ENCODE assay signal across 1 cellular context in the genomic region with DNA sequence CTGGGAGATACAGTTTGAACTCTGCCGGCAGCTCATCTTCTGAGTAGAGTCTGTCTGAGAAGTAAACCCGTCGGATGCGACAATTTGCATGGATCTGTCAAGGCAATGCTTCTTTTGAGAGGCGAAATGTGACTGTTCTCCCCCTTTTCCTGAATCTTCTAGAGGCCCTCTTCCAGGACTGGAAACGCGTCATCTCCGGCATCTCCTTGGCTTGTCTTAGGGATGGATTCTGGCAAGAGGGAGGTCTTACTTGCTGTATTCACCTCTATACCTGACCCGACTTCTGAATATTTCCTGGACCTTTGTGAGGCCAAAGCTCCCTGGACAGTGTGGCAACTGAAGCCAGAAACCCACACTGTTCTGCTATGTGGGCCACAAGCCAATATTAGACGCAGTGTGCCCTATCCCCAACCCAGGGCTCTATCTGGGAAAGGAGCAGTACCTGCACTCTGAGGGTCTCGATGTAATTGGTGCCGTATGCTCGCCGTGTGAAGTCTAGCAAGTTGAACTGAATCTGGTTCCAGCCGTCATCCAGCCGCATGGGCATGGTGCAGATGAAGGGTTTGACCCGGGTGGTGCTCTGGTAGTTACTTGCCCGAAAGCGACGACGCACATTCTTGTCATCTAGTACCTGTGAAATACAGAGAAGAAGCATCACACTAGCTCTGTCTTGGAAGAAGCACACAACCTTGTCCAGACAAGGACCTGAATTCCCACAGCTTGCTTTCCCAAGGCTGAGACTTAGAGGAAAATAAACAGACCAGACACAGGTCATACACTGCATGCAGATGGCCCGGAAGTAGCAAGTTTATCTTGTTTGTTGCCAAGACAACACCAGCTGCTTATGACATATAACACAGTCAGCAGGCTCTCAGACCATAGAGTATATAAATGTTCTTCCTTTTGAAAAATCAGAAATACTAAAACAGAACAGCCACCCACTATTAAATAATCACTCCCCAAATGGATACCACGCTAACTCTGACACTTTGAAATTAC.
TF ChIP-seq lines count a peak whose summit lies in the region.

No MANE protein-coding gene starts in this region.

TF ChIP-seq in IMR-90, 13 proteins besides CTCF, POLR2A, EP300 and RAD21:
- TF ChIP-seq FOS (IDR thresholded peaks at IDR 0.05; ENCODE audit: low read depth, low read length): no peak
- TF ChIP-seq MXI1 (IDR thresholded peaks at IDR 0.05; ENCODE audit: borderline replicate concordance, low read depth, low read length): no peak
- 0 out of 2 replicates have a peak, but pooled peaks have one; percentile 12 for TF ChIP-seq MAFK (IDR thresholded peaks at IDR 0.05; ENCODE audit: low read depth, low read length)
TF ChIP-seq in IMR-90: peak in this region for 1.
